1 cellular context compared by ENCODE assay signal in the genomic region with DNA sequence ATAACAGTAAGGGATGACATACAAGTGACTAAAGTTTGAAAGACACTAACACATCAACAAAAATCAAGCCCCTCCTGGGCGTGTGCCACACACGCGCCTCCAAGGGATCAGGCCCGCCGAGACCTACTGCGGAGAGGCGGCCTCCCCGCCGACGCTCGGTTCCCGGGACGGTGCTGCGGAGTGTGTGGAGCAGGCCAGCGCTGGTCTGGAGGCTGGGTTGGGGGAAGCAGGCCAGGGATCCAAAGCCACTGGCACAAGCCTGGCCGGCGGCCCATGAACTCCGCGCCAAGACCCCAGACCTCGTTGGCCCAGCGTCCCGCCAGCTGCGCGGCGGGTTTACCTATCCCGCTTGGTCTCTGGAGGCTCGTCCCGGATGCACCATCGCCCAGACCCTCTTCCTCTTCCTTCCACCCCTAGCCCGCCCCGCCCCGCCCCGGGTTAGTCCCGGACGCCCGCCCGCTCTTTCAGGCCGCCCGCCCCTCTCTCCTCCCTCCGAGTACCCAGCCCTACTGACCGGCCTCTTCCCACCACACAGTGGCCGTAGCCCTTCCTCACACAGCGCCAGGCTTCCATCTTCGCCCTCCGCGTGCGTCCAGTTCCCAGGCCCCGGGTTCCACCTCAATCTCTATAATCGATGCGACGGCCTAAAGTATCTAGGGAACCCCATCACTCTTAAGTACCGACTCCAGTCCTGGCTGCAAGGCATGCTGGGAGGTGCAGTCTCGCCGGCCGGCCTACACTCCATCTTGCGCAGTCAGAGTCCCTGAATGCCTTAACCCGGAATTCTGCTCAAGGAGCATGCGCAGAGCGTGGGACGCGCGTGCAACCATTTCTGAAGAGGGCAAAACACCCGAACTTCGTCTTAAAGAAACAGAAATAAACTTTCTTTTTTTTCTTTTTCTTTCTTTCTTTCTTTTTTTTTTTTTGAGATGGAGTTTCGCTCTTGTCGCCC.
TF ChIP-seq lines count a peak whose summit lies in the region.

A gene with protein sequence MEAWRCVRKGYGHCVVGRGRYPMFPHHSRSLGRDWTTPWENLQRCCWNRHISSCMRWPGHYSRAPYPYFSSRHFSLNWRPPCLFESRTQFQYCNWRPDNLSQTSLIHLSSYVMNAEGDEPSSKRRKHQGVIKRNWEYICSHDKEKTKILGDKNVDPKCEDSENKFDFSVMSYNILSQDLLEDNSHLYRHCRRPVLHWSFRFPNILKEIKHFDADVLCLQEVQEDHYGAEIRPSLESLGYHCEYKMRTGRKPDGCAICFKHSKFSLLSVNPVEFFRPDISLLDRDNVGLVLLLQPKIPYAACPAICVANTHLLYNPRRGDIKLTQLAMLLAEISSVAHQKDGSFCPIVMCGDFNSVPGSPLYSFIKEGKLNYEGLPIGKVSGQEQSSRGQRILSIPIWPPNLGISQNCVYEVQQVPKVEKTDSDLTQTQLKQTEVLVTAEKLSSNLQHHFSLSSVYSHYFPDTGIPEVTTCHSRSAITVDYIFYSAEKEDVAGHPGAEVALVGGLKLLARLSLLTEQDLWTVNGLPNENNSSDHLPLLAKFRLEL (minus strand): TSS at position 769 of the 952 bp plus-strand sequence. CDS start 196 bp downstream, at position 573.

TF ChIP-seq in HepG2, 621 proteins besides CTCF, POLR2A, EP300 and RAD21 (continued from another document and continues in another):
- TF ChIP-seq, protein P1, sequence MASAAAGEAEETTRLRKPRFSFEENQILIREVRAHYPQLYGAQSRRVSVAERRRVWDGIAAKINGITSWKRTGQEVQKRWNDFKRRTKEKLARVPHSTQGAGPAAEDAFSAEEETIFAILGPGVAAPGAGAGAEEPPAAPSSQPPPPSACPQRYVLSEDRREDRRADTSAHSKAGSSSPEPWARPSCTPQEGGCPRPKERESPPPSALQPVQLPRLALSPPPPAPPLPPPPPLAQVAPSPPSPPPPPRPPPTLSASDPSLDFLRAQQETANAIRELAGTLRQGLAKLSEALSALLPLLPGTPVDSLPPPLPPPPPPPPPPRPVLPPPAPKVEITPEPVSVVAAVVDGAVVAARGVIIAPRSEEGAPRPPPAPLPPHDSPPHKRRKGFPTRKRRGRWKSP (CRISPR knock-in tag; IDR thresholded peaks at IDR 0.05): peak; percentile 39; the same call in 1 of the 2 replicates
- TF ChIP-seq ZNF17 (CRISPR knock-in tag; IDR thresholded peaks at IDR 0.05): no peak
- peak; percentile 76 for TF ChIP-seq ZNF616 (CRISPR knock-in tag; IDR thresholded peaks at IDR 0.05; ENCODE audit: low read depth)
- TF ChIP-seq, protein P2, sequence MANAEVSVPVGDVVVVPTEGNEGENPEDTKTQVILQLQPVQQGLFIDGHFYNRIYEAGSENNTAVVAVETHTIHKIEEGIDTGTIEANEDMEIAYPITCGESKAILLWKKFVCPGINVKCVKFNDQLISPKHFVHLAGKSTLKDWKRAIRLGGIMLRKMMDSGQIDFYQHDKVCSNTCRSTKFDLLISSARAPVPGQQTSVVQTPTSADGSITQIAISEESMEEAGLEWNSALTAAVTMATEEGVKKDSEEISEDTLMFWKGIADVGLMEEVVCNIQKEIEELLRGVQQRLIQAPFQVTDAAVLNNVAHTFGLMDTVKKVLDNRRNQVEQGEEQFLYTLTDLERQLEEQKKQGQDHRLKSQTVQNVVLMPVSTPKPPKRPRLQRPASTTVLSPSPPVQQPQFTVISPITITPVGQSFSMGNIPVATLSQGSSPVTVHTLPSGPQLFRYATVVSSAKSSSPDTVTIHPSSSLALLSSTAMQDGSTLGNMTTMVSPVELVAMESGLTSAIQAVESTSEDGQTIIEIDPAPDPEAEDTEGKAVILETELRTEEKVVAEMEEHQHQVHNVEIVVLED (CRISPR knock-in tag; IDR thresholded peaks at IDR 0.05; ENCODE audit: borderline replicate concordance): peak; percentile 65; the same call in 1 of the 2 replicates
- TF ChIP-seq ZNF660 (CRISPR knock-in tag; IDR thresholded peaks at IDR 0.05; ENCODE audit: borderline replicate concordance, low read depth): 0 out of 2 replicates have a peak, but pooled peaks have one; percentile 56
- TF ChIP-seq BHLHE40 (IDR thresholded peaks at IDR 0.05; ENCODE audit: low read length): no peak
- no peak for TF ChIP-seq ZNF713 (CRISPR knock-in tag; IDR thresholded peaks at IDR 0.05)
- TF ChIP-seq, protein P3, sequence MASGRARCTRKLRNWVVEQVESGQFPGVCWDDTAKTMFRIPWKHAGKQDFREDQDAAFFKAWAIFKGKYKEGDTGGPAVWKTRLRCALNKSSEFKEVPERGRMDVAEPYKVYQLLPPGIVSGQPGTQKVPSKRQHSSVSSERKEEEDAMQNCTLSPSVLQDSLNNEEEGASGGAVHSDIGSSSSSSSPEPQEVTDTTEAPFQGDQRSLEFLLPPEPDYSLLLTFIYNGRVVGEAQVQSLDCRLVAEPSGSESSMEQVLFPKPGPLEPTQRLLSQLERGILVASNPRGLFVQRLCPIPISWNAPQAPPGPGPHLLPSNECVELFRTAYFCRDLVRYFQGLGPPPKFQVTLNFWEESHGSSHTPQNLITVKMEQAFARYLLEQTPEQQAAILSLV (CRISPR knock-in tag; IDR thresholded peaks at IDR 0.05; ENCODE audit: borderline replicate concordance): peak; percentile 63; the same call in 1 of the 2 replicates
- TF ChIP-seq POGZ (CRISPR knock-in tag; IDR thresholded peaks at IDR 0.05): peak; percentile 72
- TF ChIP-seq NFIC (IDR thresholded peaks at IDR 0.05; ENCODE audit: low read length): no peak
- no peak for TF ChIP-seq KAT2B (IDR thresholded peaks at IDR 0.05; ENCODE audit: borderline replicate concordance, low read depth, low read length)
- peak; percentile 42; the same call in 1 of the 2 replicates for TF ChIP-seq ZNF605 (CRISPR knock-in tag; IDR thresholded peaks at IDR 0.05)
- TF ChIP-seq ARNT2 (CRISPR knock-in tag; IDR thresholded peaks at IDR 0.05; ENCODE audit: low read depth): peak; percentile 79
- TF ChIP-seq, protein P4, sequence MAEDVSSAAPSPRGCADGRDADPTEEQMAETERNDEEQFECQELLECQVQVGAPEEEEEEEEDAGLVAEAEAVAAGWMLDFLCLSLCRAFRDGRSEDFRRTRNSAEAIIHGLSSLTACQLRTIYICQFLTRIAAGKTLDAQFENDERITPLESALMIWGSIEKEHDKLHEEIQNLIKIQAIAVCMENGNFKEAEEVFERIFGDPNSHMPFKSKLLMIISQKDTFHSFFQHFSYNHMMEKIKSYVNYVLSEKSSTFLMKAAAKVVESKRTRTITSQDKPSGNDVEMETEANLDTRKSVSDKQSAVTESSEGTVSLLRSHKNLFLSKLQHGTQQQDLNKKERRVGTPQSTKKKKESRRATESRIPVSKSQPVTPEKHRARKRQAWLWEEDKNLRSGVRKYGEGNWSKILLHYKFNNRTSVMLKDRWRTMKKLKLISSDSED (CRISPR knock-in tag; IDR thresholded peaks at IDR 0.05): peak; percentile 54; the same call in 1 of the 2 replicates
- TF ChIP-seq NCOA1 (CRISPR knock-in tag; IDR thresholded peaks at IDR 0.05): no peak
- TF ChIP-seq RFXANK (CRISPR knock-in tag; IDR thresholded peaks at IDR 0.05): no peak
- TF ChIP-seq KDM6A (CRISPR knock-in tag; IDR thresholded peaks at IDR 0.05; ENCODE audit: low read depth): no peak
- TF ChIP-seq ZNF564 (CRISPR knock-in tag; IDR thresholded peaks at IDR 0.05): no peak
- TF ChIP-seq MTA1 (CRISPR knock-in tag; IDR thresholded peaks at IDR 0.05; ENCODE audit: borderline replicate concordance): 0 out of 2 replicates have a peak, but pooled peaks have one; percentile 30
- no peak for TF ChIP-seq ZNF343 (CRISPR knock-in tag; IDR thresholded peaks at IDR 0.05)
- no peak for TF ChIP-seq HOXA7 (CRISPR knock-in tag; IDR thresholded peaks at IDR 0.05)
- peak; percentile 54; the same call in 1 of the 3 replicates for TF ChIP-seq MXI1 (IDR thresholded peaks at IDR 0.05; ENCODE audit: borderline replicate concordance, low read depth, low read length)
- peak; percentile 60; the same call in 1 of the 2 replicates for TF ChIP-seq CC2D1A (CRISPR knock-in tag; IDR thresholded peaks at IDR 0.05)
- TF ChIP-seq ZNF556 (CRISPR knock-in tag; IDR thresholded peaks at IDR 0.05; ENCODE audit: borderline replicate concordance): peak; percentile 32; the same call in 1 of the 2 replicates
- no peak; the same call in 1 of the 2 replicates for TF ChIP-seq RXRB (CRISPR knock-in tag; IDR thresholded peaks at IDR 0.05; ENCODE audit: borderline replicate concordance)
- TF ChIP-seq, protein P5, sequence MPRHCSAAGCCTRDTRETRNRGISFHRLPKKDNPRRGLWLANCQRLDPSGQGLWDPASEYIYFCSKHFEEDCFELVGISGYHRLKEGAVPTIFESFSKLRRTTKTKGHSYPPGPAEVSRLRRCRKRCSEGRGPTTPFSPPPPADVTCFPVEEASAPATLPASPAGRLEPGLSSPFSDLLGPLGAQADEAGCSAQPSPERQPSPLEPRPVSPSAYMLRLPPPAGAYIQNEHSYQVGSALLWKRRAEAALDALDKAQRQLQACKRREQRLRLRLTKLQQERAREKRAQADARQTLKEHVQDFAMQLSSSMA (CRISPR knock-in tag; IDR thresholded peaks at IDR 0.05): peak; percentile 87
- TF ChIP-seq MBNL3 (CRISPR knock-in tag; conservative IDR thresholded peaks at IDR 0.05): no peak
- no peak; the same call in 1 of the 2 replicates for TF ChIP-seq HES4 (CRISPR knock-in tag; IDR thresholded peaks at IDR 0.05; ENCODE audit: borderline replicate concordance)
- no peak for TF ChIP-seq ZNF670 (CRISPR knock-in tag; IDR thresholded peaks at IDR 0.05; ENCODE audit: borderline replicate concordance)
- peak; percentile 76 for TF ChIP-seq HCFC1 (IDR thresholded peaks at IDR 0.05; ENCODE audit: low read depth, low read length)
- no peak for TF ChIP-seq HNRNPL (IDR thresholded peaks at IDR 0.05; ENCODE audit: low read depth, low read length)
- TF ChIP-seq MXD4 (CRISPR knock-in tag; IDR thresholded peaks at IDR 0.05): 0 out of 2 replicates have a peak, but pooled peaks have one; percentile 35
- no peak for TF ChIP-seq KDM4B (CRISPR knock-in tag; IDR thresholded peaks at IDR 0.05)
- TF ChIP-seq HOXA5 (CRISPR knock-in tag; IDR thresholded peaks at IDR 0.05): peak; percentile 83; the same call in 1 of the 2 replicates
- no peak for TF ChIP-seq EHMT2 (IDR thresholded peaks at IDR 0.05; ENCODE audit: borderline replicate concordance, low read depth, low read length)
- TF ChIP-seq, protein P6, sequence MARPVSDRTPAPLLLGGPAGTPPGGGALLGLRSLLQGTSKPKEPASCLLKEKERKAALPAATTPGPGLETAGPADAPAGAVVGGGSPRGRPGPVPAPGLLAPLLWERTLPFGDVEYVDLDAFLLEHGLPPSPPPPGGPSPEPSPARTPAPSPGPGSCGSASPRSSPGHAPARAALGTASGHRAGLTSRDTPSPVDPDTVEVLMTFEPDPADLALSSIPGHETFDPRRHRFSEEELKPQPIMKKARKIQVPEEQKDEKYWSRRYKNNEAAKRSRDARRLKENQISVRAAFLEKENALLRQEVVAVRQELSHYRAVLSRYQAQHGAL (CRISPR knock-in tag; IDR thresholded peaks at IDR 0.05; ENCODE audit: not compliant biosample characterization): peak; percentile 71
- 0 out of 2 replicates have a peak, but pooled peaks have one; percentile 12 for TF ChIP-seq KDM1A (CRISPR knock-in tag; IDR thresholded peaks at IDR 0.05)
- TF ChIP-seq RFX1 (IDR thresholded peaks at IDR 0.05): no peak
- TF ChIP-seq RNF2 (conservative IDR thresholded peaks at IDR 0.05; ENCODE audit: low read depth): peak; percentile 52
- TF ChIP-seq NFATC3 (CRISPR knock-in tag; IDR thresholded peaks at IDR 0.05): no peak
- TF ChIP-seq SKI (IDR thresholded peaks at IDR 0.05; ENCODE audit: partially characterized antibody): peak; percentile 27
- TF ChIP-seq SALL2 (CRISPR knock-in tag; IDR thresholded peaks at IDR 0.05): peak; percentile 74; the same call in 1 of the 2 replicates
- no peak for TF ChIP-seq ZNF557 (CRISPR knock-in tag; IDR thresholded peaks at IDR 0.05)
- peak; percentile 86; the same call in 1 of the 2 replicates for TF ChIP-seq ZNF350 (CRISPR knock-in tag; IDR thresholded peaks at IDR 0.05; ENCODE audit: borderline replicate concordance, low read depth)
- TF ChIP-seq, protein P7, sequence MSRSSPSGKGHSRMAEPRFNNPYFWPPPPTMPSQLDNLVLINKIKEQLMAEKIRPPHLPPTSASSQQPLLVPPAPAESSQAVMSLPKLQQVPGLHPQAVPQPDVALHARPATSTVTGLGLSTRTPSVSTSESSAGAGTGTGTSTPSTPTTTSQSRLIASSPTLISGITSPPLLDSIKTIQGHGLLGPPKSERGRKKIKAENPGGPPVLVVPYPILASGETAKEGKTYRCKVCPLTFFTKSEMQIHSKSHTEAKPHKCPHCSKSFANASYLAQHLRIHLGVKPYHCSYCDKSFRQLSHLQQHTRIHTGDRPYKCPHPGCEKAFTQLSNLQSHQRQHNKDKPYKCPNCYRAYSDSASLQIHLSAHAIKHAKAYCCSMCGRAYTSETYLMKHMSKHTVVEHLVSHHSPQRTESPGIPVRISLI (CRISPR knock-in tag; IDR thresholded peaks at IDR 0.05; ENCODE audit: borderline replicate concordance): no peak
- TF ChIP-seq DR1 (CRISPR knock-in tag; IDR thresholded peaks at IDR 0.05): no peak
- TF ChIP-seq ZNF678 (CRISPR knock-in tag; IDR thresholded peaks at IDR 0.05): 0 out of 2 replicates have a peak, but pooled peaks have one; percentile 39
- TF ChIP-seq, protein P8, sequence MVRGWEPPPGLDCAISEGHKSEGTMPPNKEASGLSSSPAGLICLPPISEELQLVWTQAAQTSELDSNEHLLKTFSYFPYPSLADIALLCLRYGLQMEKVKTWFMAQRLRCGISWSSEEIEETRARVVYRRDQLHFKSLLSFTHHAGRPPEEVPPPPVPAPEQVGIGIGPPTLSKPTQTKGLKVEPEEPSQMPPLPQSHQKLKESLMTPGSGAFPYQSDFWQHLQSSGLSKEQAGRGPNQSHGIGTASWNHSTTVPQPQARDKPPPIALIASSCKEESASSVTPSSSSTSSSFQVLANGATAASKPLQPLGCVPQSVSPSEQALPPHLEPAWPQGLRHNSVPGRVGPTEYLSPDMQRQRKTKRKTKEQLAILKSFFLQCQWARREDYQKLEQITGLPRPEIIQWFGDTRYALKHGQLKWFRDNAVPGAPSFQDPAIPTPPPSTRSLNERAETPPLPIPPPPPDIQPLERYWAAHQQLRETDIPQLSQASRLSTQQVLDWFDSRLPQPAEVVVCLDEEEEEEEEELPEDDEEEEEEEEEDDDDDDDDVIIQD (CRISPR knock-in tag; IDR thresholded peaks at IDR 0.05; ENCODE audit: low read depth): no peak
- TF ChIP-seq MIXL1 (CRISPR knock-in tag; IDR thresholded peaks at IDR 0.05): no peak
- no peak for TF ChIP-seq NFIB (CRISPR knock-in tag; IDR thresholded peaks at IDR 0.05; ENCODE audit: borderline replicate concordance)
- TF ChIP-seq ZFYVE20 (CRISPR knock-in tag; IDR thresholded peaks at IDR 0.05; ENCODE audit: borderline replicate concordance, low read depth): 0 out of 2 replicates have a peak, but pooled peaks have one; percentile 41
- TF ChIP-seq NFRKB (IDR thresholded peaks at IDR 0.05): no peak
- peak; percentile 75; the same call in 1 of the 2 replicates for TF ChIP-seq ZIK1 (CRISPR knock-in tag; IDR thresholded peaks at IDR 0.05; ENCODE audit: borderline replicate concordance, low read depth)
- TF ChIP-seq ZBTB38 (CRISPR knock-in tag; IDR thresholded peaks at IDR 0.05): peak; percentile 53
- no peak for TF ChIP-seq RBM22 (optimal IDR thresholded peaks at IDR 0.05; ENCODE audit: low read length)
- no peak for TF ChIP-seq ZFP82 (CRISPR knock-in tag; IDR thresholded peaks at IDR 0.05; ENCODE audit: borderline replicate concordance)
